ENCODE assay signal across 20 cellular contexts in the genomic region with DNA sequence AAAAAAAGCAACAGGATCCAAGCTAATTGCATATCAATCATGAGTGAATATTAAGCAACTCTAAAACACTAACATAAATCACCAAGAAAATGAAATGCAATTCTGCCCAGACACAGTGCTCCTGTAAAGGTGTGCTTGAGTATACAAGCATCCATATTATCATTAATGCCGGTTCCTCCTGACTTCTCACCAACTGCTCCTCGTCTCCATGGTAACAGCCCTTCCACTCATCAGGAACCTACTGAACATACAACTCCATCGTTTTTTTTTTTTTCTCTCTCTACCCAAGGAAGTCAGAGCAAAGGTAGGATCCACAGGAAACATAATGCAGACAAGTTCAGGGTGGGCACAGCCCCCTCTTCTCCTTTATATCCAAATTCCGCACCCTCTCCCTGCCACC. TPM values are rescaled to one million over a fixed set of nuclear protein-coding genes. Genes with fewer than 3 reads are reported as not detected.
DNase-seq lines count a peak whose midpoint lies in the region; ATAC-seq and TF ChIP-seq lines count a peak whose summit lies in the region.
"Had no signal": no experiment of that assay in that cellular context is flagged by ENCODE, and none has a peak within 500 bp of the region (broad histone marks: within the 10 kb centered on the region; RNA-seq: fewer than 3 reads in every experiment).

No MANE protein-coding gene starts in this region.

- intact Hi-C loops in stomach (cut with DNase I; ENCODE audit: low total_unique reads), result no loop called here

- 76 to 82% (median 79%) methylated on average over 4 of the region's 4 CpGs for WGBS in stomach, 5 donors

- H3K9me3 ChIP-seq in neutrophil (no peaks in the 10 kb centered on the region), stomach (no peaks in the 10 kb centered on the region)

- H3K36me3 ChIP-seq in neutrophil (peaks cover 29% of the 10 kb centered on the region), stomach (peaks cover 10 to 74% (median 72%) of the 10 kb centered on the region in 4 donors)

- TF ChIP-seq EP300 in stomach (IDR thresholded peaks at IDR 0.05), result no peak

- TF ChIP-seq POLR2A in stomach (IDR thresholded peaks at IDR 0.05), result no peak

- CTCF ChIA-PET in RWPE1 (lab: Yijun Ruan, JAX), result interaction anchor here (0.5 kb wide), 1 partner anchor 45 kb away, joined by 3 read pairs; no protein-coding TSS in a partner anchor

- H3K27me3 ChIP-seq in neutrophil (no peaks in the 10 kb centered on the region), stomach (no peaks in the 10 kb centered on the region)

- DNase-seq in NCI-H2227 (lab: John Stamatoyannopoulos, UW; ENCODE audit: unreplicated experiment) (peak; percentile 28), NCI-H2227 treated with DMSO at 0.1 percent for 48 hours (lab: John Stamatoyannopoulos, UW) (no peak), NCI-H69 (lab: John Stamatoyannopoulos, UW) (peak; percentile 11), cerebellar cortex (ENCODE audit: low spot score) (peak; percentile 29), RWPE1 (ENCODE audit: low spot score) (no peak), stomach (no peak)
- DNase-seq: DND-41, GOT3, HCEC 1CT, NCI-H1694 treated with DMSO at 0.1 percent for 48 hours, NCI-H2081 treated with DMSO at 0.1 percent for 48 hours, NCI-H226, NCI-H524, OCI-M1 had no signal

- no peak for ATAC-seq in GM21576 (IDR thresholded peaks at IDR 0.05; ENCODE audit: unreplicated experiment)
- ATAC-seq: Right ventricle myocardium inferior had no signal

- H3K4me3 ChIP-seq in neutrophil (ENCODE audit: low read depth in 1 of 2, low read length in 1 of 2), result no peak overlapping the region
- no peak overlapping the region for H3K4me3 ChIP-seq in stomach

- H3K27ac ChIP-seq in neutrophil (peak overlapping the region; percentile 63), RWPE1 (no peak overlapping the region), stomach (no peak overlapping the region)
- H3K27ac ChIP-seq: KMS-11 had no signal

- H3K4me1 ChIP-seq in neutrophil (ENCODE audit: control insufficient read depth in 1 of 2, insufficient read depth in 1 of 2, low read depth in 1 of 2, low read length in 1 of 2), result peaks cover 54 to 56% of the 10 kb centered on the region in 2 experiments
- no peaks in the 10 kb centered on the region for H3K4me1 ChIP-seq in stomach

- TF ChIP-seq CTCF in neutrophil (IDR thresholded peaks at IDR 0.05) (no peak), RWPE1 (conservative IDR thresholded peaks at IDR 0.05; ENCODE audit: low read depth) (no peak), stomach (IDR thresholded peaks at IDR 0.05) (no peak)

- POLR2A ChIA-PET in RWPE1 (lab: Yijun Ruan, JAX; ENCODE audit: low non-redundant PET), result no interaction called here

RNA-seq across cellular contexts. Expression of a gene that starts 12.4 kb away (rescaled TPM):
- 100 to 1,000 TPM in 1 of 5 donors, 10 to 100 TPM in 4; 29.3 to 101 (median 38.7) TPM for total RNA-seq in stomach
- 10 to 100 TPM in 1 of 3 donors, 1 to 10 TPM in 2; 4.5 to 22.0 (median 6.3) TPM for polyA plus RNA-seq in stomach

RNA-seq across cellular contexts. Expression of a gene that starts 35.7 kb away (rescaled TPM):
- total RNA-seq in stomach, result not detected
- polyA plus RNA-seq in stomach, result not detected
- total RNA-seq: HT1080, Right ventricle myocardium inferior, SK-MEL-5 had no signal

RNA-seq across cellular contexts. Expression of a gene that starts 36.3 kb away (rescaled TPM):
- total RNA-seq in stomach, result not detected
- not detected for polyA plus RNA-seq in stomach
- total RNA-seq: HT1080, SK-MEL-5 had no signal

Comparison
In these comparisons a context has a peak if more than half of its experiments do, and no peak if none do; other contexts are left out.
1. DNase-seq: peak in NCI-H2227 (single experiment), NCI-H69 (single experiment) and cerebellar cortex (single experiment); none in NCI-H2227 treated with DMSO at 0.1 percent for 48 hours (single experiment), RWPE1 (single experiment) and stomach (single experiment).